ENCODE assay signal across 22 cellular contexts in genomic region chr5:43648499-43649124, GRCh38. TPM values are rescaled to one million over a fixed set of nuclear protein-coding genes. Genes with fewer than 3 reads are reported as not detected.
DNase-seq lines count a peak whose midpoint lies in the region; ATAC-seq and TF ChIP-seq lines count a peak whose summit lies in the region.
"Had no signal": no experiment of that assay in that cellular context is flagged by ENCODE, and none has a peak within 500 bp of the region (broad histone marks: within the 10 kb centered on the region; RNA-seq: fewer than 3 reads in every experiment).

No MANE protein-coding gene starts in this region.

- DNase-seq in AG20443 (ENCODE audit: low spot score) = peak; percentile 68
- DNase-seq in ascending aorta (ENCODE audit: low spot score in 2 of 2) = no peak
- DNase-seq in gastrocnemius medialis = peak; percentile 12 to 39
- DNase-seq in NCI-H1105 treated with DMSO at 0.1 percent for 48 hours (lab: John Stamatoyannopoulos, UW) = no peak
- DNase-seq in stimulated activated CD4-positive, alpha-beta T cell treated with anti-CD3 and anti-CD28 coated beads, Interleukin-2, amount 100 ng/mL, for 24 hours = no peak
- no peak for DNase-seq in HuH-7 (ENCODE audit: low spot score)
- DNase-seq: activated CD4-positive, alpha-beta T cell treated with anti-CD3 and anti-CD28 coated beads, Interleukin-2, amount 10 ng/mL, durations not matched to agents 7 days and 5 days; activated CD8-positive, alpha-beta memory T cell treated with anti-CD3 and anti-CD28 coated beads, Interleukin-2, amount 50 U/mL, for 4 hours; activated effector memory CD4-positive, alpha-beta T cell treated with anti-CD3 and anti-CD28 coated beads, Interleukin-2, amount 50 U/mL, for 16 hours; anterior cingulate cortex; CD4-positive, alpha-beta memory T cell; head of caudate nucleus; immature natural killer cell; MM.1S; naive B cell; NCI-H187; NCI-H446 treated with DMSO at 0.1 percent for 48 hours; stimulated activated naive B cell treated with anti-CD40 and anti-IgM and Interleukin-4, amounts not matched to agents 10 μg/mL and 1 μg/mL and 100 μg/mL, for 72 hours; trophoblast cell had no signal

- H3K27ac ChIP-seq in ascending aorta (peak overlapping the region; percentile 48 to 72), gastroesophageal sphincter (peak overlapping the region in 2 of 4 donors; percentile 1 to 18), gastrocnemius medialis (peak overlapping the region in 3 of 4 donors; percentile 18 to 29 (median 21))
- H3K27ac ChIP-seq: RWPE1 had no signal

- H3K9me3 ChIP-seq in ascending aorta = no peaks in the 10 kb centered on the region
- no peaks in the 10 kb centered on the region for H3K9me3 ChIP-seq in gastroesophageal sphincter
- no peaks in the 10 kb centered on the region for H3K9me3 ChIP-seq in gastrocnemius medialis

- in situ Hi-C loops in gastrocnemius medialis (cut with MboI; ENCODE audit: low sequenced_read_pairs in 4 of 4) = no loop called here

- H3K4me3 ChIP-seq in ascending aorta (no peak overlapping the region), gastroesophageal sphincter (no peak overlapping the region), gastrocnemius medialis (no peak overlapping the region)

- H3K27me3 ChIP-seq in ascending aorta = no peaks in the 10 kb centered on the region
- H3K27me3 ChIP-seq in gastroesophageal sphincter = no peaks in the 10 kb centered on the region
- H3K27me3 ChIP-seq in gastrocnemius medialis = no peaks in the 10 kb centered on the region

- TF ChIP-seq POLR2A in gastroesophageal sphincter (IDR thresholded peaks at IDR 0.05) (no peak), gastrocnemius medialis (IDR thresholded peaks at IDR 0.05) (no peak)

- 23 to 40% methylated on average over 1 to 2 of the region's 2 CpGs for whole genome bisulfite sequencing in gastroesophageal sphincter (ENCODE audit: low coverage in 1 of 2), 2 donors

- H3K4me1 ChIP-seq in ascending aorta (peaks cover 0 to 11% of the 10 kb centered on the region in 2 donors), gastroesophageal sphincter (peaks cover 0 to 11% (median 0%) of the 10 kb centered on the region in 3 donors), gastrocnemius medialis (peaks cover 9 to 15% of the 10 kb centered on the region in 2 donors)

- no peak for TF ChIP-seq EP300 in gastroesophageal sphincter (IDR thresholded peaks at IDR 0.05)

- TF ChIP-seq CTCF in ascending aorta (IDR thresholded peaks at IDR 0.05) (no peak), gastroesophageal sphincter (IDR thresholded peaks at IDR 0.05) (no peak), gastrocnemius medialis (IDR thresholded peaks at IDR 0.05 in 4 of 5, conservative IDR thresholded peaks at IDR 0.05 in 1 of 5) (no peak)

- peak; percentile 41 for ATAC-seq in gastroesophageal sphincter
- ATAC-seq in gastrocnemius medialis = peak; percentile 28 to 56
- no peak for ATAC-seq in GM21528 (IDR thresholded peaks at IDR 0.05; ENCODE audit: low FRiP score, unreplicated experiment)
- ATAC-seq: stimulated activated naive B cell treated with anti-CD40 and anti-IgM and Interleukin-4, amounts not matched to agents 10 μg/mL and 1 μg/mL and 100 μg/mL, for 72 hours had no signal

- intact Hi-C loops in ascending aorta (cut with DNase I) (loop anchor here (10.0 kb wide), 1 partner anchor 296 kb away; no protein-coding TSS in a partner anchor), gastrocnemius medialis (cut with DNase I; ENCODE audit: low total_unique reads) (no loop called here)

- H3K36me3 ChIP-seq in ascending aorta = peaks cover 13 to 52% of the 10 kb centered on the region in 2 donors
- peaks cover 0 to 86% of the 10 kb centered on the region in 2 donors for H3K36me3 ChIP-seq in gastroesophageal sphincter
- peaks cover 0 to 78% of the 10 kb centered on the region in 2 donors for H3K36me3 ChIP-seq in gastrocnemius medialis

RNA-seq across cellular contexts. Expression of gene NNT, which starts 45.6 kb away (rescaled TPM):
- 13.3 TPM for total RNA-seq in ascending aorta
- 10 to 100 TPM; 52.0 to 91.1 (median 74.3) TPM for total RNA-seq in gastroesophageal sphincter
- total RNA-seq in gastrocnemius medialis = 100 to 1,000 TPM in 3 of 4 donors, 10 to 100 TPM in 1; 90.3 to 149 (median 127) TPM

Comparison
In these comparisons a context has a peak if more than half of its experiments do, and no peak if none do; other contexts are left out.
1. DNase-seq: peak in AG20443 (single experiment) and gastrocnemius medialis (2 of 2); none in ascending aorta (0 of 2), NCI-H1105 treated with DMSO at 0.1 percent for 48 hours (single experiment), stimulated activated CD4-positive, alpha-beta T cell treated with anti-CD3 and anti-CD28 coated beads, Interleukin-2, amount 100 ng/mL, for 24 hours (0 of 2) and HuH-7 (single experiment).